In the genomic region with DNA sequence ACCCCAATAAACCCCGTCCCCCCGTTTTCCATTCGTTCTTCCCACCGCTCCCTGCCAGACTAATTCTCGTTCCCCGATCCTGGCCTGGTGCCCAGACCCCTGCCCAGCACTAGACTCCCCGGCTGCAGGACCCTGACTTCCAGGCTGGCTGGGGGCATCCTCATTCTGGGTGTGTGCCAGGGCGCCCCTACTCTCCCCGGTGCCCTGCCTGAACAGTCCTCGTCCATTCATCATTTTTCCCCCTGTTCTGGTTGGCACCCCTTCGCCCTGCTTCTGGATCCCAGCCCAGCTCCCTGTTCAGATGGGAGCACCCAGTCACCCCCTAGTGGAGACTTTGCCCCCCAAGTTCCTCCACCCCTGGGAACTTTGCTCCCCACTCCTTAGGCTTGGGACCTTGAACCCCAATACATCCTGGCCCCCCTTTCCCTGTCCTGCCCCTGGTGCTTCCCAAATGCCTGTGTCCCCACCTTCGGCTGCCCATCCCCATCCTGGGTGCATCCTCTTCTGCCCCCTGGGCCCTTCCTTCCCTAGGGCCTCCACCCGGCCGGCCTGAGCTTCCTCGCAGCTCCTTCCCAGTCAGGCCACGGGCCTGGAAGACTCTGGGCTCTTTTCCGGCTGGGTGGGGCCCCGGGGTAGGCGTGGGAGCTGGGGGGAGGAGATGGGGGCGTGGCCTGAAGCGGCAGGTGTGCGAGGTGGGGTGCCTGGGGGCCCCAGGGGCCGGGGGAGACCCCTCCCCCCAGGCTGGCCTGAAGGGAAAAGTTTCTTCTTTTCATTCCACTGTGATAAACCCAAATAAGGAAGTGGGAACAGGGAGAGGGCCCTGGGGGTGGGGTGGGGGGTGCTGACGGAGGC, we compare ENCODE assay signal across 8 cellular contexts. TPM values are rescaled to one million over a fixed set of nuclear protein-coding genes. Genes with fewer than 3 reads are reported as not detected.
DNase-seq lines count a peak whose midpoint lies in the region; ATAC-seq and TF ChIP-seq lines count a peak whose summit lies in the region.

No MANE protein-coding gene starts in this region.

- H3K9me3 Mint-ChIP-seq in endothelial cell (ENCODE audit: unreplicated experiment) = no peaks in the 10 kb centered on the region

- H3K4me1 ChIP-seq in A673 (ENCODE audit: insufficient read depth, low read length, poor library complexity, severe bottlenecking) (peaks cover 27% of the 10 kb centered on the region), muscle layer of duodenum (ENCODE audit: control insufficient read depth in 1 of 2, insufficient read depth in 2 of 2, low read length in 2 of 2) (peaks cover 3 to 34% of the 10 kb centered on the region in 2 donors)

- peaks cover 32% of the 10 kb centered on the region for H3K4me1 Mint-ChIP-seq in endothelial cell (ENCODE audit: unreplicated experiment)

- H3K9me3 ChIP-seq in A673 (ENCODE audit: low read depth, low read length, poor library complexity, severe bottlenecking) = no peaks in the 10 kb centered on the region
- no peaks in the 10 kb centered on the region for H3K9me3 ChIP-seq in muscle layer of duodenum (ENCODE audit: control insufficient read depth in 1 of 2, low read length in 2 of 2)

- intact Hi-C loops in A673 (cut with micrococcal nuclease; ENCODE audit: unreplicated experiment) = no loop called here

- H3K27ac ChIP-seq in A673 (ENCODE audit: low read depth, low read length, poor library complexity, severe bottlenecking) (peak overlapping the region; percentile 68), muscle layer of duodenum (ENCODE audit: low read length) (peak overlapping the region; percentile 63)

- H3K27ac Mint-ChIP-seq in endothelial cell (ENCODE audit: unreplicated experiment) = no peak overlapping the region

- TF ChIP-seq CTCF in A673 (conservative IDR thresholded peaks at IDR 0.05; ENCODE audit: low read depth, low read length) (peak; percentile 64), GM12874 (IDR thresholded peaks at IDR 0.05; ENCODE audit: insufficient read depth, low read depth, low read length) (peak; percentile 48), endothelial cell (IDR thresholded peaks at IDR 0.05; ENCODE audit: unreplicated experiment) (no peak)

- peak overlapping the region; percentile 91 for H3K4me3 Mint-ChIP-seq in endothelial cell (ENCODE audit: unreplicated experiment)

- peak overlapping the region; percentile 79 for H3K4me3 ChIP-seq in A673 (ENCODE audit: low read depth, low read length, poor library complexity, severe bottlenecking)
- peak overlapping the region; percentile 67 to 79 for H3K4me3 ChIP-seq in muscle layer of duodenum (ENCODE audit: low read depth in 1 of 2, low read length in 2 of 2)

- peaks cover 13% of the 10 kb centered on the region for H3K27me3 Mint-ChIP-seq in endothelial cell (ENCODE audit: unreplicated experiment)

- H3K36me3 ChIP-seq in A673 (ENCODE audit: insufficient read depth, low read length, poor library complexity, severe bottlenecking) = peaks cover 27% of the 10 kb centered on the region
- peaks cover 12 to 20% of the 10 kb centered on the region in 2 donors for H3K36me3 ChIP-seq in muscle layer of duodenum (ENCODE audit: control insufficient read depth in 1 of 2, insufficient read depth in 2 of 2, low read length in 2 of 2)

- in situ Hi-C loops in SK-MEL-5 (cut with HindIII; ENCODE audit: low pct_unique_long_range_greater_than_20kb, low sequenced_read_pairs) = no loop called here

- no peaks in the 10 kb centered on the region for H3K27me3 ChIP-seq in A673 (replicated peaks; ENCODE audit: insufficient read depth, low read depth, low read length, poor library complexity)
- no peaks in the 10 kb centered on the region for H3K27me3 ChIP-seq in muscle layer of duodenum (ENCODE audit: low read depth, low read length)

- CTCF ChIA-PET in A673 (lab: Charles Lee) = interaction anchor here (0.6 to 1.7 kb wide), 14 partner anchors 9 to 79 kb away, joined by 3 to 11 read pairs (median 5); a partner anchor contains a TSS

- peaks cover 8% of the 10 kb centered on the region for H3K36me3 Mint-ChIP-seq in endothelial cell (ENCODE audit: low read depth, unreplicated experiment)

- DNase-seq in A673 (ENCODE audit: low spot score) (peak; percentile 55), SK-MEL-5 (ENCODE audit: low read depth, low spot score) (peak; percentile 50), endothelial cell (ENCODE audit: low spot score) (peak; percentile 38), ureter (ENCODE audit: low spot score) (no peak)
- no peak for DNase-seq in activated effector memory CD4-positive, alpha-beta T cell treated with Interleukin-2 at 50 U/mL for 16 hours

- ATAC-seq in GM21360 (IDR thresholded peaks at IDR 0.05; ENCODE audit: unreplicated experiment) = no peak

- POLR2A ChIA-PET in A673 (lab: Charles Lee; ENCODE audit: low non-redundant PET) = no interaction called here

- TSS peak; percentile 30 for BruUV-seq in A673 (replicated peaks; lab: Mats Ljungman, UMichigan)

RNA-seq across cellular contexts. Expression of a gene that starts 0.9 kb away (rescaled TPM):
- total RNA-seq in A673 (2021) (45.3 and 51.1 TPM in 2 replicates), endothelial cell (ENCODE audit: unreplicated experiment) (51.0 TPM), ureter (33.5 TPM)
- 10.4 and 12.1 TPM in 2 replicates for total RNA-seq in SK-MEL-5 (2014; rRNA removed; shearing (Covaris generic))
- 20.0 and 21.5 TPM in 2 replicates for polyA plus RNA-seq in SK-MEL-5 (2015; cell fraction: cytosol; rRNA removed)
- polyA plus RNA-seq in SK-MEL-5 (2015; cell fraction: nucleus; rRNA removed) = 37.2 and 39.7 TPM in 2 replicates

RNA-seq across cellular contexts. Expression of a gene that starts 5.5 kb away (rescaled TPM):
- total RNA-seq in A673 (2021) (378 and 402 TPM in 2 replicates), endothelial cell (ENCODE audit: unreplicated experiment) (201 TPM), ureter (136 TPM)
- total RNA-seq in SK-MEL-5 (2014; rRNA removed; shearing (Covaris generic)) = 138 and 162 TPM in 2 replicates
- 157 and 204 TPM in 2 replicates for polyA plus RNA-seq in SK-MEL-5 (2015; cell fraction: cytosol; rRNA removed)
- polyA plus RNA-seq in SK-MEL-5 (2015; cell fraction: nucleus; rRNA removed) = 24.2 and 26.1 TPM in 2 replicates

RNA-seq across cellular contexts. Expression of a gene that starts 11.3 kb away (rescaled TPM):
- total RNA-seq in A673 (2021) (57.5 and 63.1 TPM in 2 replicates), endothelial cell (ENCODE audit: unreplicated experiment) (35.3 TPM), ureter (55.7 TPM)
- 78.1 and 107 TPM in 2 replicates for total RNA-seq in SK-MEL-5 (2014; rRNA removed; shearing (Covaris generic))
- polyA plus RNA-seq in SK-MEL-5 (2015; cell fraction: cytosol; rRNA removed) = 91.3 and 141 TPM in 2 replicates
- 46.0 and 50.2 TPM in 2 replicates for polyA plus RNA-seq in SK-MEL-5 (2015; cell fraction: nucleus; rRNA removed)

RNA-seq across cellular contexts. Expression of a gene that starts 17.8 kb away (rescaled TPM):
- total RNA-seq in A673 (2021) (93.3 and 108 TPM in 2 replicates), endothelial cell (ENCODE audit: unreplicated experiment) (11.5 TPM), ureter (51.6 TPM)
- 37.3 and 40.1 TPM in 2 replicates for total RNA-seq in SK-MEL-5 (2014; rRNA removed; shearing (Covaris generic))
- 73.4 and 93.3 TPM in 2 replicates for polyA plus RNA-seq in SK-MEL-5 (2015; cell fraction: cytosol; rRNA removed)
- 40.5 and 44.1 TPM in 2 replicates for polyA plus RNA-seq in SK-MEL-5 (2015; cell fraction: nucleus; rRNA removed)

RNA-seq across cellular contexts. Expression of a gene that starts 21.9 kb away (rescaled TPM):
- 20.2 and 23.9 TPM in 2 replicates for total RNA-seq in A673 (2021)
- 4.3 and 6.5 TPM in 2 replicates for total RNA-seq in SK-MEL-5 (2014; rRNA removed; shearing (Covaris generic))
- polyA plus RNA-seq in SK-MEL-5 (2015; cell fraction: cytosol; rRNA removed) = 32.9 and 33.6 TPM in 2 replicates
- polyA plus RNA-seq in SK-MEL-5 (2015; cell fraction: nucleus; rRNA removed) = 64.6 and 87.3 TPM in 2 replicates
- 38.0 TPM for total RNA-seq in endothelial cell (ENCODE audit: unreplicated experiment)
- 44.1 TPM for total RNA-seq in ureter

Comparison
In these comparisons a context has a peak if more than half of its experiments do, and no peak if none do; other contexts are left out.
1. DNase-seq: peak in A673 (single experiment), SK-MEL-5 (single experiment) and endothelial cell (single experiment); none in ureter (single experiment) and activated effector memory CD4-positive, alpha-beta T cell treated with Interleukin-2 at 50 U/mL for 16 hours (single experiment).